In the genomic region with DNA sequence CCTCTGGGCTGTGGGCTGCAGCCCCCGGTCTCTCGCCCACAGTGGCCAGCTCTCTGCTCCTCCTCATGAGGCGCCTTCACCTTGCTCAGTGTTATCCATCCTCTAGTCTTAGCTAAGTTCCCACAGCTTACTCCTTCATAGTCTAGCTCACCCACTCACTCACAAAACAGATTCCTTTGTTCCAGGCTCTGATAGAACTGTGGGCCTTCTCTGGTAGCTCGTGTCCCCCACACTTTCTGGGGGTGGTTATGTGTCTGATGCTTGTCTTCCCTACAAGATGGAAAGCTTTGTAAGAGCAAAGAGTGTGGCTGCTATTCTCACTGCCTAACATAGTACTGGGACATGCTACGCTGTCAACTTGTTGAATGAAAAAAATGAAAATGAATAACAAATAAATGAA, we compare ENCODE assay signal across 25 cellular contexts.
"Had no signal": no experiment of that assay in that cellular context is flagged by ENCODE, and none has a peak within 500 bp of the region (broad histone marks: within the 10 kb centered on the region; RNA-seq: fewer than 3 reads in every experiment).

No MANE protein-coding gene starts in this region.

- H3K9me3 ChIP-seq: neutrophil, ovary, psoas muscle, right lobe of liver, sigmoid colon, stomach, thoracic aorta, thyroid gland, upper lobe of left lung, vagina had no signal

- ATAC-seq: naive thymus-derived CD8-positive, alpha-beta T cell; psoas muscle; right cardiac atrium; right lobe of liver; stimulated activated effector memory CD8-positive, alpha-beta T cell treated with anti-CD3 and anti-CD28 coated beads, Interleukin-12 subunit alpha, Interleukin-12 subunit beta, amount 100 ng/mL, for 72 hours; stimulated activated naive B cell treated with anti-CD40 and anti-IgM and Interleukin-4, amounts not matched to agents 10 μg/mL and 1 μg/mL and 100 μg/mL, for 72 hours had no signal

- H3K27me3 ChIP-seq: neutrophil, ovary, right lobe of liver, sigmoid colon, thyroid gland, tibial nerve, upper lobe of left lung, vagina had no signal

- H3K4me1 ChIP-seq: parathyroid adenoma, psoas muscle, right lobe of liver, sigmoid colon, stomach, tibial nerve, upper lobe of left lung, vagina had no signal

- H3K4me3 ChIP-seq: ovary, psoas muscle, right lobe of liver, sigmoid colon, stomach, thoracic aorta, thyroid gland, tibial nerve, upper lobe of left lung, vagina had no signal

- H3K36me3 ChIP-seq: neutrophil, ovary, right lobe of liver, sigmoid colon, stomach, thoracic aorta, thyroid gland, tibial nerve, upper lobe of left lung, vagina had no signal

- H3K27ac ChIP-seq: neutrophil, ovary, parathyroid adenoma, psoas muscle, right lobe of liver, sigmoid colon, stomach, thoracic aorta, thyroid gland, tibial nerve, upper lobe of left lung, vagina had no signal

- DNase-seq: naive thymus-derived CD8-positive, alpha-beta T cell; nephron progenitor cell; ovary; posterior cingulate gyrus; psoas muscle; retina; right cardiac atrium; right lobe of liver; sigmoid colon; small intestine; stimulated activated CD4-positive, alpha-beta T cell treated with anti-CD3 and anti-CD28 coated beads, Interleukin-15, amount 100 ng/mL, for 24 hours; stimulated activated CD4-positive, alpha-beta T cell treated with anti-CD3 and anti-CD28 coated beads, Interleukin-2, amount 100 ng/mL, for 24 hours; stimulated activated CD4-positive, alpha-beta T cell treated with anti-CD3 and anti-CD28 coated beads, Interleukin-2, amount 100 ng/mL, for 48 hours; stimulated activated CD4-positive, alpha-beta T cell treated with anti-CD3 and anti-CD28 coated beads, Interleukin-4, amount 100 ng/mL, for 24 hours; stimulated activated naive B cell treated with anti-CD40 and anti-IgM and Interleukin-4, amounts not matched to agents 10 μg/mL and 1 μg/mL and 100 μg/mL, for 72 hours; stimulated activated naive CD4-positive, alpha-beta T cell treated with Interleukin-2 at 50 U/mL for 16 hours; stomach; thyroid gland had no signal
